Comparison of ENCODE assay signal across 1 cellular context in the genomic region with DNA sequence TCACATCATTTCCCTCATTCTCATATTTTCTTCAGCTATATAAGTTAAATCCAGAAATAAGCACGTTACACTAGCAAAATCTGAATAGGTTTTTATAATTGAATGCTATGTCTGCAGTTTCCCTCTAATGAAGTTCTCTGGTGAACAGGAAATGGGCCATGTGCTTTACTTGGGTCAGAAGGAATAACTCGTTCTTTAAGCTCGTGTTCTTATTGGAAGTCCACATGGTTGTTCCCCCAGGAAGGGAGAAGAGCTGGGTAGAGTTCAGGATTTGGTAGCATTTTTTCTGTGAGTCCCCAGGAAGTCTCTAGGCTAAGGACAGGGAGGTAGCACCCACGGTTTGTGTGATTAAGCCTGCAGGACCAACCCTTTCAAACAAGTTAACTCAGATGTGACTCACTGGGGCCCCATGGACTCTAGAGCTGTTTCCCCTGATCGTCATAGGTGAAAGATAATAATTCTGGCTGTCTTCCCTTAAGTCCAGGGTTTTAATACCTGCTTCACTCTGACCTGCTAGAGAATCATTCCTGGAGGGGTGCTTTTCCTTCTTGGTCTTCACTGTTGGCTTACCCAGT.
A peak's percentile ranks its signal among the peaks of the same experiment; 100 is the strongest.
TF ChIP-seq lines count a peak whose summit lies in the region.

No MANE protein-coding gene starts in this region.

TF ChIP-seq in endothelial cell of umbilical vein, 7 proteins besides CTCF, POLR2A, EP300 and RAD21:
- peak; percentile 64 for TF ChIP-seq FOS (IDR thresholded peaks at IDR 0.05; ENCODE audit: borderline replicate concordance, insufficient read depth, low read length)
- no peak for TF ChIP-seq JUN (IDR thresholded peaks at IDR 0.05; ENCODE audit: borderline replicate concordance, insufficient read depth, insufficient read length, low read depth)
